ENCODE assay signal across 1 cellular context in genomic region chr9:84238652-84239051, GRCh38.
TF ChIP-seq lines count a peak whose summit lies in the region.

No MANE protein-coding gene starts in this region.

TF ChIP-seq in WTC11, 78 proteins besides CTCF, POLR2A, EP300 and RAD21 (continued from another document):
- no peak for TF ChIP-seq FOXP4 (CRISPR knock-in tag; IDR thresholded peaks at IDR 0.05)
- TF ChIP-seq ZNF396 (CRISPR knock-in tag; IDR thresholded peaks at IDR 0.05; ENCODE audit: borderline replicate concordance): no peak
